ENCODE assay signal across 22 cellular contexts in genomic region chr22:47944941-47945340, GRCh38.
DNase-seq lines count a peak whose midpoint lies in the region; ATAC-seq, FAIRE-seq and TF ChIP-seq lines count a peak whose summit lies in the region.
"Had no signal": no experiment of that assay in that cellular context is flagged by ENCODE, and none has a peak within 500 bp of the region (broad histone marks: within the 10 kb centered on the region; RNA-seq: fewer than 3 reads in every experiment).

No MANE protein-coding gene starts in this region.

- intact Hi-C loops in esophagus muscularis mucosa (cut with DNase I), result no loop called here

- peaks cover 17% of the 10 kb centered on the region for H3K9me3 Mint-ChIP-seq in type B pancreatic cell
- H3K9me3 Mint-ChIP-seq: CD4-positive, alpha-beta T cell had no signal

- peaks cover 0 to 35% (median 0%) of the 10 kb centered on the region in 4 donors for H3K27me3 ChIP-seq in esophagus muscularis mucosa

- H3K4me1 ChIP-seq in esophagus muscularis mucosa, result no peaks in the 10 kb centered on the region
- H3K4me1 ChIP-seq: A549, Caco-2, HAP-1 had no signal

- no peak overlapping the region for H3K4me3 ChIP-seq in esophagus muscularis mucosa
- H3K4me3 ChIP-seq: A549, HAP-1, K562 had no signal

- no peak for TF ChIP-seq EP300 in esophagus muscularis mucosa (IDR thresholded peaks at IDR 0.05)

- WGBS in esophagus muscularis mucosa, result no CpG with 5 or more reads among the region's 6 CpGs

- H3K4me1 Mint-ChIP-seq in type B pancreatic cell (ENCODE audit: unreplicated experiment), result no peaks in the 10 kb centered on the region

- H3K9me3 ChIP-seq in esophagus muscularis mucosa, result no peaks in the 10 kb centered on the region
- H3K9me3 ChIP-seq: A549, Caco-2, HAP-1 had no signal

- ATAC-seq in HG02870 (IDR thresholded peaks at IDR 0.05; ENCODE audit: unreplicated experiment) (no peak), HG02852 (IDR thresholded peaks at IDR 0.05; ENCODE audit: unreplicated experiment) (no peak)
- ATAC-seq: A549, K562 had no signal

- no peaks in the 10 kb centered on the region for H3K36me3 Mint-ChIP-seq in type B pancreatic cell

- TF ChIP-seq POLR2A in esophagus muscularis mucosa (IDR thresholded peaks at IDR 0.05; ENCODE audit: low read depth) (no peak), H54 (IDR thresholded peaks at IDR 0.05; ENCODE audit: low read depth, low read length) (no peak)

- no peak for FAIRE-seq in H54 (lab: Jason Lieb, UNC)
- FAIRE-seq: A549, D721Med, GM12892, GM18507, H1, HTR-8/SVneo, K562 had no signal

- TF ChIP-seq CTCF in esophagus muscularis mucosa (IDR thresholded peaks at IDR 0.05) (no peak), type B pancreatic cell (conservative IDR thresholded peaks at IDR 0.05) (no peak)

- H3K27me3 Mint-ChIP-seq in type B pancreatic cell, result no peaks in the 10 kb centered on the region
- H3K27me3 Mint-ChIP-seq: CD4-positive, alpha-beta T cell had no signal

- H3K27ac Mint-ChIP-seq in type B pancreatic cell, result no peak overlapping the region
- H3K27ac Mint-ChIP-seq: CD4-positive, alpha-beta T cell had no signal

- no peak overlapping the region for H3K27ac ChIP-seq in esophagus muscularis mucosa (replicated peaks in 1 of 4)
- H3K27ac ChIP-seq: 22Rv1, A549, C4-2B had no signal

- DNase-seq in NCI-H146 (lab: John Stamatoyannopoulos, UW) (peak; percentile 18), NCI-H146 treated with DMSO at 0.1 percent for 48 hours (lab: John Stamatoyannopoulos, UW; ENCODE audit: unreplicated experiment) (no peak), esophagus muscularis mucosa (ENCODE audit: extremely low spot score) (peak; percentile 86), type B pancreatic cell (ENCODE audit: extremely low spot score, unreplicated experiment) (peak; percentile 31), H54 (ENCODE audit: insufficient read length, low spot score) (no peak)
- DNase-seq: AML-193; Caco-2; CD4-positive, alpha-beta T cell; GDM1; IMR-90 had no signal

- no peak overlapping the region for H3K4me3 Mint-ChIP-seq in type B pancreatic cell
- H3K4me3 Mint-ChIP-seq: CD4-positive, alpha-beta T cell had no signal

- H3K36me3 ChIP-seq in esophagus muscularis mucosa, result no peaks in the 10 kb centered on the region
- H3K36me3 ChIP-seq: HAP-1 had no signal

Comparison
In these comparisons a context has a peak if more than half of its experiments do, and no peak if none do; other contexts are left out.
1. DNase-seq: peak in NCI-H146 (single experiment), esophagus muscularis mucosa (single experiment) and type B pancreatic cell (single experiment); none in NCI-H146 treated with DMSO at 0.1 percent for 48 hours (single experiment) and H54 (single experiment).